In genomic region chr19:14204219-14204618, GRCh38 we compare ENCODE assay signal across 8 cellular contexts. TPM values are rescaled to one million over a fixed set of nuclear protein-coding genes. Genes with fewer than 3 reads are reported as not detected.
A peak's percentile ranks its signal among the peaks of the same experiment; 100 is the strongest.
DNase-seq lines count a peak whose midpoint lies in the region; TF ChIP-seq lines count a peak whose summit lies in the region.
"Not testable (repeated sequence)": the region's sequence is repeated elsewhere in the genome, so short reads cannot be mapped to it uniquely, and the experiment has no call there.

No MANE protein-coding gene starts in this region.

- CTCF ChIA-PET in Calu3 (lab: Charles Lee); activated CD4-positive, alpha-beta memory T cell treated with anti-CD3 and anti-CD28 coated beads for 36 hours (lab: Charles Lee): not testable (repeated sequence)

- peak overlapping the region; percentile 58 for H3K4me3 Mint-ChIP-seq in Calu3 (ENCODE audit: low read depth, unreplicated experiment)
- H3K4me3 Mint-ChIP-seq in activated CD4-positive, alpha-beta memory T cell treated with anti-CD3 and anti-CD28 coated beads for 36 hours, result peak overlapping the region; percentile 70
- H3K4me3 Mint-ChIP-seq in activated naive CD8-positive, alpha-beta T cell, result peak overlapping the region; percentile 87
- peak overlapping the region; percentile 81 for H3K4me3 Mint-ChIP-seq in endodermal cell
- H3K4me3 Mint-ChIP-seq in immature natural killer cell, result peak overlapping the region; percentile 81 to 89 (median 84)
- peak overlapping the region; percentile 94 for H3K4me3 Mint-ChIP-seq in neural progenitor cell

- POLR2A ChIA-PET in activated CD4-positive, alpha-beta memory T cell treated with anti-CD3 and anti-CD28 coated beads for 36 hours (lab: Charles Lee), result not testable (repeated sequence)

- TF ChIP-seq EP300 in suprapubic skin (IDR thresholded peaks at IDR 0.05), result not testable (repeated sequence)

- not testable (repeated sequence) for TF ChIP-seq POLR2A in suprapubic skin (IDR thresholded peaks at IDR 0.05)

- not testable (repeated sequence) for H2AFZ ChIP-seq in Loucy (ENCODE audit: low read length); neural progenitor cell (replicated peaks)

- TF ChIP-seq CTCF in Calu3 (IDR thresholded peaks at IDR 0.05; ENCODE audit: unreplicated experiment); Loucy (conservative IDR thresholded peaks at IDR 0.05; ENCODE audit: low read length); endodermal cell (conservative IDR thresholded peaks at IDR 0.05); neural progenitor cell (IDR thresholded peaks at IDR 0.05); suprapubic skin (IDR thresholded peaks at IDR 0.05): not testable (repeated sequence)

- not testable (repeated sequence) for H3K9ac ChIP-seq in Loucy (ENCODE audit: low read depth, low read length, poor library complexity, severe bottlenecking); endodermal cell (ENCODE audit: extremely low read depth, low read length, poor library complexity, severe bottlenecking); neural progenitor cell

- peaks cover 22% of the 10 kb centered on the region for H3K4me1 Mint-ChIP-seq in Calu3 (ENCODE audit: low read depth, unreplicated experiment)
- H3K4me1 Mint-ChIP-seq in activated CD4-positive, alpha-beta memory T cell treated with anti-CD3 and anti-CD28 coated beads for 36 hours (ENCODE audit: low read depth), result peaks cover 41% of the 10 kb centered on the region
- H3K4me1 Mint-ChIP-seq in activated naive CD8-positive, alpha-beta T cell (ENCODE audit: low read depth), result peaks cover 37% of the 10 kb centered on the region
- H3K4me1 Mint-ChIP-seq in endodermal cell, result peaks cover 11% of the 10 kb centered on the region
- peaks cover 46 to 57% of the 10 kb centered on the region in 2 donors for H3K4me1 Mint-ChIP-seq in immature natural killer cell
- peaks cover 44% of the 10 kb centered on the region for H3K4me1 Mint-ChIP-seq in neural progenitor cell

- H3K9me3 ChIP-seq in Loucy (ENCODE audit: insufficient read depth, low read depth, low read length); endodermal cell (ENCODE audit: control insufficient read depth, low read length); neural progenitor cell (ENCODE audit: low read depth); suprapubic skin: not testable (repeated sequence)

- not testable (repeated sequence) for H3K9me3 Mint-ChIP-seq in Calu3 (ENCODE audit: low read depth, unreplicated experiment); activated CD4-positive, alpha-beta memory T cell treated with anti-CD3 and anti-CD28 coated beads for 36 hours; activated naive CD8-positive, alpha-beta T cell (ENCODE audit: low read depth); endodermal cell; immature natural killer cell; neural progenitor cell

- H3K27me3 Mint-ChIP-seq in Calu3 (ENCODE audit: unreplicated experiment) (peaks cover 38% of the 10 kb centered on the region), endodermal cell (ENCODE audit: insufficient read depth) (peaks cover 17% of the 10 kb centered on the region), immature natural killer cell (ENCODE audit: low read depth in 3 of 3) (peaks cover 8 to 12% (median 12%) of the 10 kb centered on the region in 3 donors)
- peaks cover 11% of the 10 kb centered on the region for H3K27me3 Mint-ChIP-seq in activated CD4-positive, alpha-beta memory T cell treated with anti-CD3 and anti-CD28 coated beads for 36 hours
- not testable (repeated sequence) for H3K27me3 Mint-ChIP-seq in activated naive CD8-positive, alpha-beta T cell; neural progenitor cell (ENCODE audit: insufficient read depth, low read depth)

- H3K79me2 ChIP-seq in Loucy (ENCODE audit: insufficient read depth, low read length) (peaks cover 39% of the 10 kb centered on the region), neural progenitor cell (ENCODE audit: low read depth) (peaks cover 69% of the 10 kb centered on the region)

- not testable (repeated sequence) for H3K9me2 ChIP-seq in Loucy (replicated peaks; ENCODE audit: low read depth, low read length)

- intact Hi-C loops in Calu3 (cut with micrococcal nuclease; ENCODE audit: unreplicated experiment); activated CD4-positive, alpha-beta memory T cell treated with anti-CD3 and anti-CD28 coated beads for 36 hours (cut with micrococcal nuclease): not testable (repeated sequence)

- peak overlapping the region; percentile 76 for H3K4me3 ChIP-seq in Loucy (ENCODE audit: low read length, poor library complexity, severe bottlenecking)
- peak overlapping the region; percentile 80 for H3K4me3 ChIP-seq in endodermal cell (ENCODE audit: low read length)
- peak overlapping the region; percentile 95 for H3K4me3 ChIP-seq in neural progenitor cell
- H3K4me3 ChIP-seq in suprapubic skin, result peak overlapping the region; percentile 83

- H4K20me1 ChIP-seq in Loucy (ENCODE audit: insufficient read depth, low read length, poor library complexity, severe bottlenecking), result not testable (repeated sequence)
- H4K20me1 ChIP-seq in neural progenitor cell (ENCODE audit: low read depth), result peaks cover 52% of the 10 kb centered on the region

- peak overlapping the region; percentile 29 for H3K27ac Mint-ChIP-seq in Calu3 (ENCODE audit: unreplicated experiment)
- H3K27ac Mint-ChIP-seq in activated CD4-positive, alpha-beta memory T cell treated with anti-CD3 and anti-CD28 coated beads for 36 hours, result not testable (repeated sequence)
- peak overlapping the region; percentile 58 for H3K27ac Mint-ChIP-seq in activated naive CD8-positive, alpha-beta T cell
- H3K27ac Mint-ChIP-seq in endodermal cell, result peak overlapping the region; percentile 81
- H3K27ac Mint-ChIP-seq in immature natural killer cell, result peak overlapping the region in 5 of 6 donors; percentile 22 to 88 (median 74)
- H3K27ac Mint-ChIP-seq in neural progenitor cell, result peak overlapping the region; percentile 86

- DNase-seq in Calu3; activated CD4-positive, alpha-beta memory T cell treated with anti-CD3 and anti-CD28 coated beads for 36 hours; endodermal cell; immature natural killer cell; neural progenitor cell (ENCODE audit: low spot score); suprapubic skin (ENCODE audit: low spot score in 2 of 2): not testable (repeated sequence)

- H3K4me2 ChIP-seq in Loucy (ENCODE audit: low read depth, low read length, poor library complexity, severe bottlenecking), result peak overlapping the region; percentile 67
- peak overlapping the region; percentile 92 for H3K4me2 ChIP-seq in neural progenitor cell

- 39 to 80% methylated on average over 1 to 7 of the region's 7 CpGs for WGBS in endodermal cell (ENCODE audit: insufficient coverage in 1 of 2, insufficient read length in 1 of 2), 2 experiments
- WGBS in suprapubic skin, result 50% methylated on average over 7 of the region's 7 CpGs

- H3K27me3 ChIP-seq in Loucy (ENCODE audit: insufficient read depth, low read length, poor library complexity, severe bottlenecking); endodermal cell (ENCODE audit: control insufficient read depth, insufficient read depth, low read length, poor library complexity, severe bottlenecking); neural progenitor cell; suprapubic skin: not testable (repeated sequence)

- peaks cover 29% of the 10 kb centered on the region for H3K36me3 Mint-ChIP-seq in Calu3 (ENCODE audit: insufficient read depth, unreplicated experiment)
- H3K36me3 Mint-ChIP-seq in activated CD4-positive, alpha-beta memory T cell treated with anti-CD3 and anti-CD28 coated beads for 36 hours; activated naive CD8-positive, alpha-beta T cell; endodermal cell (ENCODE audit: low read depth); immature natural killer cell; neural progenitor cell: not testable (repeated sequence)

- H3F3A ChIP-seq in Loucy (ENCODE audit: low read depth), result not testable (repeated sequence)
- peaks cover 18% of the 10 kb centered on the region for H3F3A ChIP-seq in neural progenitor cell (ENCODE audit: low read depth)

- not testable (repeated sequence) for H3K36me3 ChIP-seq in Loucy (ENCODE audit: insufficient read depth, low read length); endodermal cell (ENCODE audit: control insufficient read depth, insufficient read depth, low read length); neural progenitor cell; suprapubic skin

- not testable (repeated sequence) for H3K27ac ChIP-seq in endodermal cell (ENCODE audit: low read depth, low read length); neural progenitor cell; suprapubic skin

- BruUV-seq in Calu3 (replicated peaks; lab: Mats Ljungman, UMichigan), result TSS peak; percentile 30

- H3K4me1 ChIP-seq in Loucy (ENCODE audit: insufficient read depth, low read length, poor library complexity, severe bottlenecking); endodermal cell (ENCODE audit: control insufficient read depth, insufficient read depth, low read length): not testable (repeated sequence)
- peaks cover 18% of the 10 kb centered on the region for H3K4me1 ChIP-seq in neural progenitor cell
- peaks cover 41% of the 10 kb centered on the region for H3K4me1 ChIP-seq in suprapubic skin

RNA-seq across cellular contexts. Expression of gene ADGRL1, which starts 1.8 kb away (rescaled TPM):
- total RNA-seq in Calu3 (2022), result 24.8 and 26.5 TPM in 2 replicates
- total RNA-seq in activated CD4-positive, alpha-beta memory T cell treated with anti-CD3 and anti-CD28 coated beads for 36 hours, result 10 to 100 TPM in 1 of 2 experiments, 1 to 10 TPM in 1; 8.4 to 10.9 TPM
- total RNA-seq in endodermal cell, result 10 to 100 TPM; 70.8 to 82.6 TPM
- 61.7 TPM for polyA plus RNA-seq in endodermal cell (2013, experiment 1 of 2)
- 51.6 TPM for polyA plus RNA-seq in endodermal cell (2013, experiment 2 of 2)
- 1 to 10 TPM in 1 of 3 donors, under 1 TPM in 2; 0.52 to 2.1 (median 0.53) TPM for polyA plus RNA-seq in immature natural killer cell
- 13.3 and 59.0 TPM in 2 replicates for total RNA-seq in neural progenitor cell (ENCODE audit: low replicate concordance)
- total RNA-seq in suprapubic skin, result 10 to 100 TPM; 22.3 to 36.4 (median 27.3) TPM
